Comparison of ENCODE assay signal across 32 cellular contexts in the genomic region with DNA sequence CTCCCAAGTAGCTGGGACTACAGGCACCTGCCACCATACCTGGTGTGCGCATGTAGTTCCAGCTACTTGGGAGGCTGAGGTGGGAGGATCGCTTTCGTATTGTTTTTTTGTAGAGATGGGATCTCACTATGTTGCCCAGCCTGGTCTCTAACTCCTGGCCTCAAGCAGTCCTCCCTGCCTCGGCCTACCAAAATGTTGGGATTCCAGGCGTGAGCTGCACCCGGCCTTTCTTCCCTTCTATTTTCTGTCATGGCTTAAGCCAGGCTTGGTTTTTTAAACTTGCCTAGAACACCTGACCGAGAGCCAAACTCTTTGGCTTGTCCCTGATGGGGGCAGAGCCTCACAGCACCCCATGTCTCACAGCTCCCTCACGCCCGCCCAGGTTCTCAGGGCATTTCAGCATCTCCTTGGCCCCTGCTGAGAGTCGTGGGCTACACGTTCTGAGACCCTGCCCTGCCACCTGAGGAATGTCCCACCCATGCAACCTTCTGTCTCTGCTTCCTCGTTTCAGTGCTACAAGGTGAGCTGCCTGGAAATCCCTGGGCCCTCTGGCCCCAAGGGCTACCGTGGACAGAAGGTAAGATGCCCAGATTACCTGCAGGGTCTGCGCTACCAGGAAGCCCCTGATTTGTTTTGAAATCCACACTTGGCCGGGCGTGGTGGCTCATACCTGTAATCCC. TPM values are rescaled to one million over a fixed set of nuclear protein-coding genes. Genes with fewer than 3 reads are reported as not detected.
DNase-seq lines count a peak whose midpoint lies in the region; FAIRE-seq and TF ChIP-seq lines count a peak whose summit lies in the region.
"Had no signal": no experiment of that assay in that cellular context is flagged by ENCODE, and none has a peak within 500 bp of the region (broad histone marks: within the 10 kb centered on the region; RNA-seq: fewer than 3 reads in every experiment).

No MANE protein-coding gene starts in this region.

- 94 to 95% (median 95%) methylated on average over 16 of the region's 16 CpGs for WGBS in ovary, 3 donors

- TF ChIP-seq POLR2A in GM12892 (IDR thresholded peaks at IDR 0.05; ENCODE audit: low read depth, low read length): no peak
- no peak for TF ChIP-seq POLR2A in ovary (IDR thresholded peaks at IDR 0.05)

- TF ChIP-seq CTCF in coronary artery (IDR thresholded peaks at IDR 0.05) (no peak), ovary (IDR thresholded peaks at IDR 0.05) (no peak)

- no peaks in the 10 kb centered on the region for H3K36me3 ChIP-seq in ovary
- H3K36me3 ChIP-seq: breast epithelium had no signal

- FAIRE-seq in GM12892 (lab: Jason Lieb, UNC): no peak
- FAIRE-seq: frontal cortex, GM12878, H54, RCC 7860, TTC549 had no signal

- H3K27ac ChIP-seq in coronary artery (no peak overlapping the region), ovary (no peak overlapping the region)
- H3K27ac ChIP-seq: adrenal gland; BLaER1 treated with 17β-estradiol and CSF1 and Interleukin-3, amounts not matched to agents 10 nM and 100 nM; breast epithelium; colonic mucosa; esophagus muscularis mucosa; lower lobe of right lung; SJSA1; thyroid gland had no signal

- no peak for TF ChIP-seq EP300 in ovary (IDR thresholded peaks at IDR 0.05)

- H3K9me3 ChIP-seq in ovary: no peaks in the 10 kb centered on the region
- H3K9me3 ChIP-seq: colonic mucosa, thyroid gland had no signal

- peaks cover 11% of the 10 kb centered on the region for H3K4me1 ChIP-seq in ovary (ENCODE audit: insufficient read depth)
- H3K4me1 ChIP-seq: adrenal gland, breast epithelium, colonic mucosa, SJSA1, thyroid gland had no signal

- peak; percentile 4 for DNase-seq in activated T-cell treated with anti-CD3 and anti-CD28 coated beads, Interleukin-2, amount 50 U/mL, for 1 hour
- DNase-seq in activated T-cell treated with anti-CD3 and anti-CD28 coated beads, Interleukin-2, amount 50 U/mL, for 48 hours: no peak
- DNase-seq in GM12892 (ENCODE audit: insufficient read length) (peak; percentile 17), coronary artery (ENCODE audit: low spot score) (peak; percentile 53), ovary (peak in 3 of 5 donors; percentile 7 to 28 (median 14)), amygdala (lab: John Stamatoyannopoulos, UW) (no peak), NOMO-1 (lab: John Stamatoyannopoulos, UW; ENCODE audit: unreplicated experiment in 2 of 2) (no peak), DMS53 (lab: John Stamatoyannopoulos, UW) (no peak)
- DNase-seq: ACHN; colonic mucosa; COR-L47; effector memory CD8-positive, alpha-beta T cell; hippocampal formation; immature natural killer cell; lower lobe of right lung; NCI-H1694 treated with DMSO at 0.1 percent for 48 hours; NCI-H526; stimulated activated CD4-positive, alpha-beta T cell treated with anti-CD3 and anti-CD28 coated beads, Interleukin-4, amount 100 ng/mL, for 24 hours; stimulated activated naive CD4-positive, alpha-beta T cell had no signal

- no peak overlapping the region for H3K4me3 ChIP-seq in coronary artery
- H3K4me3 ChIP-seq in ovary: no peak overlapping the region
- H3K4me3 ChIP-seq: adrenal gland; BLaER1 treated with 17β-estradiol and CSF1 and Interleukin-3, amounts not matched to agents 10 nM and 100 nM; breast epithelium; colonic mucosa; esophagus muscularis mucosa; GM12878; lower lobe of right lung; SJSA1; thyroid gland had no signal

- H3K27me3 ChIP-seq in ovary: no peaks in the 10 kb centered on the region
- H3K27me3 ChIP-seq: adrenal gland; BLaER1 treated with 17β-estradiol and CSF1 and Interleukin-3, amounts not matched to agents 10 nM and 100 nM; breast epithelium; colonic mucosa; esophagus muscularis mucosa; SJSA1; thyroid gland had no signal

- intact Hi-C loops in ovary (cut with DNase I): loop anchor here in 2 of 4 donors (5.0 kb wide), 1 partner anchor 141 kb away; no protein-coding TSS in a partner anchor

RNA-seq across cellular contexts. Expression of a gene that starts 15.7 kb away (rescaled TPM):
- 0.28 TPM for polyA plus RNA-seq in GM12892 (2012; ENCODE audit: missing spikeins)
- 1,000 to 10,000 TPM in 1 of 7 donors, 100 to 1,000 TPM in 6; 222 to 1,092 (median 831) TPM for total RNA-seq in ovary
- polyA plus RNA-seq in ovary: 100 to 1,000 TPM in 1 of 2 donors, 10 to 100 TPM in 1; 50.9 to 818 TPM

RNA-seq across cellular contexts. Expression of a gene that starts 41.7 kb away (rescaled TPM):
- polyA plus RNA-seq in GM12892 (2012; ENCODE audit: missing spikeins): 1.3 TPM
- total RNA-seq in ovary: 1 to 10 TPM in 5 of 7 donors, under 1 TPM in 2; 0.83 to 7.5 (median 3.8) TPM
- polyA plus RNA-seq in ovary: 1 to 10 TPM in 1 of 2 donors, not detected in 1; 3.5 TPM
- total RNA-seq: LHCN-M2; SJSA1; T-helper 1 cell treated with Interleukin-12 subunit alpha and Interleukin-12 subunit beta and Interleukin-4 antibody, amounts not matched to agents 30 ng/mL and 1 ng/mL, for 36 hours had no signal
- polyA plus RNA-seq: immature natural killer cell had no signal

Comparison
In these comparisons a context has a peak if more than half of its experiments do, and no peak if none do; other contexts are left out.
1. DNase-seq: peak in activated T-cell treated with anti-CD3 and anti-CD28 coated beads, Interleukin-2, amount 50 U/mL, for 1 hour (single experiment), GM12892 (single experiment), coronary artery (single experiment) and ovary (3 of 5); none in activated T-cell treated with anti-CD3 and anti-CD28 coated beads, Interleukin-2, amount 50 U/mL, for 48 hours (0 of 2), amygdala (0 of 56), NOMO-1 (0 of 2) and DMS53 (single experiment).